In genomic region chr6:82554706-82555105, GRCh38 we compare ENCODE assay signal across 15 cellular contexts.
"Had no signal": no experiment of that assay in that cellular context is flagged by ENCODE, and none has a peak within 500 bp of the region (broad histone marks: within the 10 kb centered on the region; RNA-seq: fewer than 3 reads in every experiment).

No MANE protein-coding gene starts in this region.

- H3K27ac ChIP-seq: cardiac muscle cell, dorsolateral prefrontal cortex, heart left ventricle, lower lobe of right lung, ovary, spleen, VCaP had no signal

- ATAC-seq: heart left ventricle, left cardiac atrium, lower lobe of right lung, sciatic nerve had no signal

- H3K4me3 ChIP-seq: cardiac muscle cell, dorsolateral prefrontal cortex, heart left ventricle, lower lobe of right lung, ovary, spleen had no signal

- H3K4me1 ChIP-seq: heart left ventricle, lower lobe of right lung, spleen had no signal

- H3K9me3 ChIP-seq: lower lobe of right lung, ovary had no signal

- H3K36me3 ChIP-seq: cardiac muscle cell, heart left ventricle, lower lobe of right lung, ovary, spleen had no signal

- DNase-seq: activated CD4-positive, alpha-beta T cell treated with anti-CD3 and anti-CD28 coated beads for 1 hour; activated CD4-positive, alpha-beta T cell treated with anti-CD3 and anti-CD28 coated beads, Interleukin-2, amount 50 U/mL, for 48 hours; activated naive CD4-positive, alpha-beta T cell treated with anti-CD3 and anti-CD28 coated beads, Interleukin-2, amount 10 ng/mL, durations not matched to agents 7 days and 5 days; dorsolateral prefrontal cortex; erythroblast; heart left ventricle; immature natural killer cell; left cardiac atrium; lower lobe of right lung; midbrain; ovary; spleen had no signal

- H3K27me3 ChIP-seq: cardiac muscle cell, dorsolateral prefrontal cortex, heart left ventricle, ovary, spleen had no signal
